In genomic region chr19:341386-342127, GRCh38 we compare ENCODE assay signal across 14 cellular contexts. TPM values are rescaled to one million over a fixed set of nuclear protein-coding genes. Genes with fewer than 3 reads are reported as not detected.
A peak's percentile ranks its signal among the peaks of the same experiment; 100 is the strongest.
DNase-seq lines count a peak whose midpoint lies in the region; TF ChIP-seq lines count a peak whose summit lies in the region.
"Had no signal": no experiment of that assay in that cellular context is flagged by ENCODE, and none has a peak within 500 bp of the region (broad histone marks: within the 10 kb centered on the region; RNA-seq: fewer than 3 reads in every experiment).

No MANE protein-coding gene starts in this region.

- no peak overlapping the region for H3K4me3 ChIP-seq in CD8-positive, alpha-beta memory T cell (ENCODE audit: low read length)
- H3K4me3 ChIP-seq in OCI-LY7 (ENCODE audit: low read depth, low read length, poor library complexity, severe bottlenecking) (no peak overlapping the region), fibroblast of mammary gland (ENCODE audit: control insufficient read depth, low read depth, low read length) (peak overlapping the region; percentile 73)

- BruUV-seq in OCI-LY7 (replicated peaks; lab: Mats Ljungman, UMichigan) = TSS peak; percentile 5

- H3K9me3 Mint-ChIP-seq in CD8-positive, alpha-beta memory T cell = no peaks in the 10 kb centered on the region
- no peaks in the 10 kb centered on the region for H3K9me3 Mint-ChIP-seq in progenitor cell of endocrine pancreas (ENCODE audit: low read depth)

- H3K9me3 ChIP-seq in CD8-positive, alpha-beta memory T cell (ENCODE audit: low read length) = no peaks in the 10 kb centered on the region
- H3K9me3 ChIP-seq in OCI-LY7 (ENCODE audit: low read length) = peaks cover 12% of the 10 kb centered on the region

- peaks cover 57 to 75% (median 74%) of the 10 kb centered on the region in 3 donors for H3K4me1 Mint-ChIP-seq in CD8-positive, alpha-beta memory T cell
- peaks cover 29% of the 10 kb centered on the region for H3K4me1 Mint-ChIP-seq in progenitor cell of endocrine pancreas (ENCODE audit: low read depth)

- no peak for TF ChIP-seq CTCF in OCI-LY7 (conservative IDR thresholded peaks at IDR 0.05; ENCODE audit: low read length)
- no peak for TF ChIP-seq CTCF in fibroblast of mammary gland (conservative IDR thresholded peaks at IDR 0.05; ENCODE audit: control insufficient read depth, insufficient read depth, low read depth, low read length)
- TF ChIP-seq CTCF in progenitor cell of endocrine pancreas (IDR thresholded peaks at IDR 0.05; ENCODE audit: unreplicated experiment) = no peak

- peak overlapping the region; percentile 78 for H3K4me2 ChIP-seq in OCI-LY7 (ENCODE audit: low read length)

- peaks cover 15% of the 10 kb centered on the region; the same call in 1 of the 2 replicates for H4K20me1 ChIP-seq in OCI-LY7 (ENCODE audit: insufficient read depth, low read length)

- no peak for DNase-seq in CD8-positive, alpha-beta memory T cell
- no peak for DNase-seq in OCI-LY7 (ENCODE audit: low spot score)
- DNase-seq in fibroblast of mammary gland (ENCODE audit: low read depth) = no peak
- no peak for DNase-seq in progenitor cell of endocrine pancreas (ENCODE audit: low spot score, unreplicated experiment)
- no peak for DNase-seq in Kasumi-1 (lab: John Stamatoyannopoulos, UW)
- no peak for DNase-seq in amygdala (lab: John Stamatoyannopoulos, UW)
- no peak for DNase-seq in NCI-H774 (lab: John Stamatoyannopoulos, UW)
- DNase-seq in activated naive CD4-positive, alpha-beta T cell (lab: John Stamatoyannopoulos, UW) = no peak
- DNase-seq: activated CD4-positive, alpha-beta T cell treated with anti-CD3 and anti-CD28 coated beads, Interleukin-2, amount 10 ng/mL, durations not matched to agents 7 days and 5 days; DMS79; NCI-H2171 treated with DMSO at 0.1 percent for 48 hours; SHP77 treated with DMSO at 0.1 percent for 48 hours; small intestine; stimulated activated CD8-positive, alpha-beta memory T cell treated with anti-CD3 and anti-CD28 coated beads, Interleukin-4, amount 100 ng/mL, for 48 hours had no signal

- H3K4me3 Mint-ChIP-seq in CD8-positive, alpha-beta memory T cell = peak overlapping the region in 5 of 7 donors; percentile 11 to 87 (median 60)
- H3K4me3 Mint-ChIP-seq in progenitor cell of endocrine pancreas (ENCODE audit: low read depth) = peak overlapping the region; percentile 78

- CTCF ChIA-PET in CD8-positive, alpha-beta memory T cell (lab: Charles Lee) = no interaction called here
- CTCF ChIA-PET in OCI-LY7 (lab: Charles Lee; ENCODE audit: unreplicated experiment) = no interaction called here

- H3K9me2 ChIP-seq in OCI-LY7 (ENCODE audit: insufficient read depth, low read length) = no peaks in the 10 kb centered on the region

- H3K4me1 ChIP-seq in CD8-positive, alpha-beta memory T cell (ENCODE audit: insufficient read depth, low read length) = peaks cover 26% of the 10 kb centered on the region
- peaks cover 42% of the 10 kb centered on the region for H3K4me1 ChIP-seq in OCI-LY7 (ENCODE audit: insufficient read depth, low read length, poor library complexity, severe bottlenecking)

- no peak overlapping the region for H2AFZ ChIP-seq in OCI-LY7 (ENCODE audit: low read length)

- H3K27ac ChIP-seq in CD8-positive, alpha-beta memory T cell (ENCODE audit: low read depth, low read length) = no peak overlapping the region
- no peak overlapping the region for H3K27ac ChIP-seq in OCI-LY7 (ENCODE audit: low read depth, low read length, poor library complexity, severe bottlenecking)

- intact Hi-C loops in OCI-LY7 (cut with micrococcal nuclease; ENCODE audit: unreplicated experiment) = no loop called here

- no peaks in the 10 kb centered on the region for H3K36me3 ChIP-seq in CD8-positive, alpha-beta memory T cell (ENCODE audit: insufficient read depth, low read length)
- H3K36me3 ChIP-seq in OCI-LY7 (ENCODE audit: insufficient read depth, low read length) = peaks cover 59% of the 10 kb centered on the region

- H3K79me2 ChIP-seq in OCI-LY7 (ENCODE audit: insufficient read depth, low read depth, low read length) = peaks cover 71% of the 10 kb centered on the region

- H3K27me3 Mint-ChIP-seq in CD8-positive, alpha-beta memory T cell = peaks cover 0 to 4% of the 10 kb centered on the region in 2 donors
- peaks cover 10% of the 10 kb centered on the region for H3K27me3 Mint-ChIP-seq in progenitor cell of endocrine pancreas

- peaks cover 0 to 20% (median 10%) of the 10 kb centered on the region in 3 donors for H3K36me3 Mint-ChIP-seq in CD8-positive, alpha-beta memory T cell
- peaks cover 21% of the 10 kb centered on the region for H3K36me3 Mint-ChIP-seq in progenitor cell of endocrine pancreas (ENCODE audit: insufficient read depth)

- POLR2A ChIA-PET in CD8-positive, alpha-beta memory T cell (lab: Charles Lee) = no interaction called here
- POLR2A ChIA-PET in OCI-LY7 (lab: Charles Lee) = no interaction called here

- no peaks in the 10 kb centered on the region for H3K27me3 ChIP-seq in CD8-positive, alpha-beta memory T cell (ENCODE audit: insufficient read depth, low read length, poor library complexity, severe bottlenecking)

- H3K27ac Mint-ChIP-seq in CD8-positive, alpha-beta memory T cell = peak overlapping the region in 7 of 8 donors; percentile 23 to 76 (median 36)
- H3K27ac Mint-ChIP-seq in progenitor cell of endocrine pancreas = no peak overlapping the region
- H3K27ac Mint-ChIP-seq: activated CD4-positive, alpha-beta T cell treated with anti-CD3 and anti-CD28 coated beads, Interleukin-2, amount 10 ng/mL, durations not matched to agents 7 days and 5 days had no signal

RNA-seq across cellular contexts. Expression of gene MIER2, which starts 3.0 kb away (rescaled TPM):
- 10 to 100 TPM; 20.9 TPM for total RNA-seq in CD8-positive, alpha-beta memory T cell
- 4.9 TPM for polyA plus RNA-seq in CD8-positive, alpha-beta memory T cell
- total RNA-seq in OCI-LY7 (2014; rRNA removed; shearing (Covaris generic)) = 21.6 and 30.2 TPM in 2 replicates
- total RNA-seq in OCI-LY7 (2022) (29.1 and 33.0 TPM in 2 replicates), progenitor cell of endocrine pancreas (42.6 and 46.7 TPM in 2 replicates)

RNA-seq across cellular contexts. Expression of gene PLPP2, which starts 50.4 kb away (rescaled TPM):
- not detected for total RNA-seq in CD8-positive, alpha-beta memory T cell
- polyA plus RNA-seq in CD8-positive, alpha-beta memory T cell = 2.3 TPM
- total RNA-seq in OCI-LY7 (2014; rRNA removed; shearing (Covaris generic)) = 0.03 and 0.05 TPM in 2 replicates
- total RNA-seq in OCI-LY7 (2022) (0.50 and 0.80 TPM in 2 replicates), progenitor cell of endocrine pancreas (46.3 and 52.7 TPM in 2 replicates)

Comparison
In these comparisons a context has a peak if more than half of its experiments do, and no peak if none do; other contexts are left out.
1. RNA of gene PLPP2, which starts 50.4 kb away (total RNA-seq): 46.3 to 52.7 TPM in progenitor cell of endocrine pancreas; 0.03 to 0.80 TPM in OCI-LY7 and not detected in CD8-positive, alpha-beta memory T cell; every median in the first group is over 10 times any median in the second.